9 cellular contexts compared by ENCODE assay signal in genomic region chr19:8525401-8525684, GRCh38. TPM values are rescaled to one million over a fixed set of nuclear protein-coding genes. Genes with fewer than 3 reads are reported as not detected.
DNase-seq lines count a peak whose midpoint lies in the region; ATAC-seq, FAIRE-seq and TF ChIP-seq lines count a peak whose summit lies in the region.
"Had no signal": no experiment of that assay in that cellular context is flagged by ENCODE, and none has a peak within 500 bp of the region (broad histone marks: within the 10 kb centered on the region; RNA-seq: fewer than 3 reads in every experiment).

No MANE protein-coding gene starts in this region.

- WGBS in esophagus, 2 donors: 15 to 24% methylated on average over 15 of the region's 15 CpGs

- H3K4me1 ChIP-seq in ACC112 (ENCODE audit: control insufficient read depth, insufficient read depth, low read length, unreplicated experiment): no peaks in the 10 kb centered on the region
- H3K4me1 ChIP-seq in NT2/D1 (ENCODE audit: insufficient read depth, insufficient read length): peaks cover 6% of the 10 kb centered on the region
- peaks cover 0 to 8% of the 10 kb centered on the region in 2 donors for H3K4me1 ChIP-seq in esophagus (ENCODE audit: control insufficient read depth in 2 of 2, insufficient read depth in 2 of 2, low read length in 1 of 2)
- H3K4me1 ChIP-seq in neural progenitor cell: no peaks in the 10 kb centered on the region

- no peaks in the 10 kb centered on the region for H3K36me3 ChIP-seq in ACC112 (ENCODE audit: insufficient read depth, low read length)
- peaks cover 26% of the 10 kb centered on the region for H3K36me3 ChIP-seq in NT2/D1 (ENCODE audit: insufficient read depth, insufficient read length, low read length)
- H3K36me3 ChIP-seq in esophagus (ENCODE audit: control insufficient read depth in 2 of 2, insufficient read depth in 2 of 2, low read length in 1 of 2): peaks cover 0 to 5% of the 10 kb centered on the region in 2 donors
- no peaks in the 10 kb centered on the region for H3K36me3 ChIP-seq in neural progenitor cell

- H3K4me3 Mint-ChIP-seq in neural progenitor cell: no peak overlapping the region
- H3K4me3 Mint-ChIP-seq in activated CD8-positive, alpha-beta memory T cell treated with anti-CD3 and anti-CD28 coated beads, Interleukin-2, amount 10 ng/mL, durations not matched to agents 7 days and 5 days: no peak overlapping the region

- TF ChIP-seq CTCF in neural progenitor cell (IDR thresholded peaks at IDR 0.05): peak; percentile 73

- H3K4me1 Mint-ChIP-seq in neural progenitor cell: peaks cover 4% of the 10 kb centered on the region
- peaks cover 3% of the 10 kb centered on the region for H3K4me1 Mint-ChIP-seq in activated CD8-positive, alpha-beta memory T cell treated with anti-CD3 and anti-CD28 coated beads, Interleukin-2, amount 10 ng/mL, durations not matched to agents 7 days and 5 days

- peak overlapping the region; percentile 64 for H2AFZ ChIP-seq in ACC112 (ENCODE audit: low read length, unreplicated experiment)
- H2AFZ ChIP-seq in neural progenitor cell (replicated peaks): peak overlapping the region; percentile 43

- H3K4me2 ChIP-seq in neural progenitor cell: peak overlapping the region; percentile 38

- no peak for TF ChIP-seq POLR2A in GM12891 (IDR thresholded peaks at IDR 0.05; ENCODE audit: low read depth, low read length)

- H3K4me3 ChIP-seq in ACC112 (ENCODE audit: low read depth, low read length): peak overlapping the region; percentile 73
- no peak overlapping the region for H3K4me3 ChIP-seq in NT2/D1 (ENCODE audit: insufficient read length, low read depth)
- peak overlapping the region; percentile 37 to 67 for H3K4me3 ChIP-seq in esophagus (ENCODE audit: low read depth in 1 of 2, low read length in 2 of 2)
- H3K4me3 ChIP-seq in neural progenitor cell: peak overlapping the region; percentile 17

- H3K27ac Mint-ChIP-seq in neural progenitor cell: no peak overlapping the region
- H3K27ac Mint-ChIP-seq in activated CD8-positive, alpha-beta memory T cell treated with anti-CD3 and anti-CD28 coated beads, Interleukin-2, amount 10 ng/mL, durations not matched to agents 7 days and 5 days: no peak overlapping the region

- ATAC-seq in activated CD8-positive, alpha-beta memory T cell treated with anti-CD3 and anti-CD28 coated beads, Interleukin-2, amount 10 ng/mL, durations not matched to agents 7 days and 5 days: no peak

- no peaks in the 10 kb centered on the region for H3K27me3 ChIP-seq in ACC112 (ENCODE audit: insufficient read depth, low read length)
- peaks cover 4% of the 10 kb centered on the region for H3K27me3 ChIP-seq in NT2/D1 (ENCODE audit: insufficient read depth, insufficient read length)
- H3K27me3 ChIP-seq in esophagus (ENCODE audit: control insufficient read depth in 1 of 2, insufficient read depth in 2 of 2, low read length in 2 of 2): no peaks in the 10 kb centered on the region
- peaks cover 8% of the 10 kb centered on the region for H3K27me3 ChIP-seq in neural progenitor cell

- no peaks in the 10 kb centered on the region for H3K9me3 Mint-ChIP-seq in neural progenitor cell
- H3K9me3 Mint-ChIP-seq in activated CD8-positive, alpha-beta memory T cell treated with anti-CD3 and anti-CD28 coated beads, Interleukin-2, amount 10 ng/mL, durations not matched to agents 7 days and 5 days (ENCODE audit: low read depth): no peaks in the 10 kb centered on the region

- no peaks in the 10 kb centered on the region for H3K9me3 ChIP-seq in NT2/D1 (ENCODE audit: insufficient read depth, low read length)
- H3K9me3 ChIP-seq in esophagus (ENCODE audit: control insufficient read depth in 2 of 2, insufficient read depth in 1 of 2, low read depth in 1 of 2, low read length in 1 of 2): no peaks in the 10 kb centered on the region
- H3K9me3 ChIP-seq in neural progenitor cell (ENCODE audit: low read depth): no peaks in the 10 kb centered on the region

- no peak for FAIRE-seq in GM12891 (lab: Jason Lieb, UNC)

- CTCF ChIA-PET in activated CD8-positive, alpha-beta memory T cell treated with anti-CD3 and anti-CD28 coated beads, Interleukin-2, amount 10 ng/mL, durations not matched to agents 7 days and 5 days (lab: Charles Lee): interaction anchor here (1.1 to 4.5 kb wide), 4 partner anchors 12 to 54 kb away, joined by 3 to 32 read pairs (median 3); partner anchors contain the start of genes MYO1F and ZNF414

- H3F3A ChIP-seq in neural progenitor cell (ENCODE audit: low read depth): peaks cover 4% of the 10 kb centered on the region

- peaks cover 9% of the 10 kb centered on the region for H4K20me1 ChIP-seq in neural progenitor cell (ENCODE audit: low read depth)

- H3K27ac ChIP-seq in ACC112 (ENCODE audit: low read depth, low read length): 0 out of 2 replicates have a peak overlapping the region, but pooled peaks have one; percentile 19
- peak overlapping the region; percentile 61 to 92 for H3K27ac ChIP-seq in esophagus (ENCODE audit: low read depth in 2 of 2, low read length in 1 of 2)
- H3K27ac ChIP-seq in neural progenitor cell: peak overlapping the region; percentile 0

- peaks cover 8% of the 10 kb centered on the region for H3K27me3 Mint-ChIP-seq in neural progenitor cell (ENCODE audit: insufficient read depth, low read depth)
- H3K27me3 Mint-ChIP-seq in activated CD8-positive, alpha-beta memory T cell treated with anti-CD3 and anti-CD28 coated beads, Interleukin-2, amount 10 ng/mL, durations not matched to agents 7 days and 5 days: no peaks in the 10 kb centered on the region

- H3K79me2 ChIP-seq in ACC112 (ENCODE audit: control insufficient read depth, insufficient read depth, low read length, unreplicated experiment): peaks cover 2% of the 10 kb centered on the region
- no peaks in the 10 kb centered on the region for H3K79me2 ChIP-seq in neural progenitor cell (ENCODE audit: low read depth)

- peaks cover 5% of the 10 kb centered on the region for H3K36me3 Mint-ChIP-seq in neural progenitor cell
- H3K36me3 Mint-ChIP-seq in activated CD8-positive, alpha-beta memory T cell treated with anti-CD3 and anti-CD28 coated beads, Interleukin-2, amount 10 ng/mL, durations not matched to agents 7 days and 5 days: peaks cover 49% of the 10 kb centered on the region

- DNase-seq in NT2/D1 (ENCODE audit: low read depth, low spot score) (no peak), neural progenitor cell (ENCODE audit: low spot score) (no peak), T-helper 9 cell (no peak), C1 segment of cervical spinal cord (lab: John Stamatoyannopoulos, UW) (no peak), GM12891 (ENCODE audit: insufficient read length, low spot score) (no peak)
- no peak for DNase-seq in activated CD8-positive, alpha-beta memory T cell treated with anti-CD3 and anti-CD28 coated beads, Interleukin-2, amount 10 ng/mL, durations not matched to agents 7 days and 5 days

- peak overlapping the region; percentile 69 for H3K9ac ChIP-seq in NT2/D1 (ENCODE audit: insufficient read length, low read depth)
- H3K9ac ChIP-seq in neural progenitor cell: no peak overlapping the region

TF ChIP-seq in GM12891, 5 proteins besides CTCF, POLR2A, EP300 and RAD21:
- no peak for TF ChIP-seq POU2F2 (IDR thresholded peaks at IDR 0.05; ENCODE audit: low read depth, low read length)
- TF ChIP-seq SPI1 (IDR thresholded peaks at IDR 0.05; ENCODE audit: low read depth, low read length): no peak
- no peak for TF ChIP-seq TAF1 (IDR thresholded peaks at IDR 0.05; ENCODE audit: low read depth, low read length)
- no peak for TF ChIP-seq POLR2AphosphoS5 (IDR thresholded peaks at IDR 0.05; ENCODE audit: low read depth, low read length)

RNA-seq across cellular contexts. Expression of gene ZNF414, which starts 11.4 kb away (rescaled TPM):
- 10 to 100 TPM; 22.6 to 27.2 TPM for polyA plus RNA-seq in esophagus
- total RNA-seq in neural progenitor cell (ENCODE audit: low replicate concordance): 1.8 and 8.9 TPM in 2 replicates
- polyA plus RNA-seq in GM12891 (2012; ENCODE audit: low read depth, missing spikeins): 15.6 TPM
- total RNA-seq in activated CD8-positive, alpha-beta memory T cell treated with anti-CD3 and anti-CD28 coated beads, Interleukin-2, amount 10 ng/mL, durations not matched to agents 7 days and 5 days: 10 to 100 TPM; 23.8 to 38.5 TPM

RNA-seq across cellular contexts. Expression of gene PRAM1, which starts 22.9 kb away (rescaled TPM):
- polyA plus RNA-seq in esophagus: 1 to 10 TPM in 1 of 2 donors, under 1 TPM in 1; 0.28 to 1.4 TPM
- total RNA-seq in neural progenitor cell (ENCODE audit: low replicate concordance): 0.22 and 0.56 TPM in 2 replicates
- 0.36 TPM for polyA plus RNA-seq in GM12891 (2012; ENCODE audit: low read depth, missing spikeins)
- 1 to 10 TPM in 1 of 2 experiments, under 1 TPM in 1; 0.59 to 1.4 TPM for total RNA-seq in activated CD8-positive, alpha-beta memory T cell treated with anti-CD3 and anti-CD28 coated beads, Interleukin-2, amount 10 ng/mL, durations not matched to agents 7 days and 5 days
- total RNA-seq: dermis microvascular lymphatic vessel endothelial cell had no signal

RNA-seq across cellular contexts. Expression of gene MYO1F, which starts 51.9 kb away (rescaled TPM):
- 1 to 10 TPM; 2.5 to 7.9 TPM for polyA plus RNA-seq in esophagus
- 0.09 and 0.15 TPM in 2 replicates for total RNA-seq in neural progenitor cell (ENCODE audit: low replicate concordance)
- 7.4 TPM for polyA plus RNA-seq in GM12891 (2012; ENCODE audit: low read depth, missing spikeins)
- 100 to 1,000 TPM; 250 to 441 TPM for total RNA-seq in activated CD8-positive, alpha-beta memory T cell treated with anti-CD3 and anti-CD28 coated beads, Interleukin-2, amount 10 ng/mL, durations not matched to agents 7 days and 5 days

Comparison
In these comparisons a context has a peak if more than half of its experiments do, and no peak if none do; other contexts are left out.
1. H3K27ac ChIP-seq: peak in every context shown above with its lines; median percentile 76 in esophagus; 19 in ACC112; 0 in neural progenitor cell.
2. RNA of gene MYO1F, which starts 51.9 kb away (total RNA-seq): 250 to 441 TPM in activated CD8-positive, alpha-beta memory T cell treated with anti-CD3 and anti-CD28 coated beads, Interleukin-2, amount 10 ng/mL, durations not matched to agents 7 days and 5 days; 0.09 to 0.15 TPM in neural progenitor cell; every median in the first group is over 100 times any median in the second.